Comparison of ENCODE assay signal across 8 cellular contexts in the genomic region with DNA sequence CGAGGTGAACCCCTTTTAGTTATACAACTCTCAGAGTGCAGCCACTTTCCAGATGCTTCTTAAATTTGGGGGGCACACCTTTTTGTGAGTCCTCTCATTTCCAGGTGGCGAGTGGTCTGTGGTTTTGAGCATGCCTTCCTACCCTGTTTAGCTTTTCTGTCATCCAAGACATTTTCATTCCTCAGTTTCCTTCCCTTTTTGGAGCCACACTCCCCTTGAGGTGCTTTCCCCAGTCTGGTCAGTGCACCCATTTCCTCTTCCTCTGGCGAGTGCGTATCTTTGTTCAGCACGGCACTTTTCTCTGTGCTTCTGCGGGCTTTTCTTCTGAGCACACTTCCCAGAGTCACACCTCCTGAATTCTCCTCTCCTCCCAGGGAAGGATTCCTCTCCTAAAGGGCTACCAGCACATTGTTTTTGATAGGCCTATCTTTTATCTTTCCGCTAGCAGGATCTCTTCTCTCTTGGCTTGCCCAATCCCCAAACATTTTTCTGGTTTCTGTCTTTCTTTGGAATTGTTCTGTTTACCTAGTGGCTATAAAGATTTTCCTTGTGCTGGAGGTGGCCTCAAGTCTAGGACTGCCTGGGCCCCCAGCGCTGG. TPM values are rescaled to one million over a fixed set of nuclear protein-coding genes. Genes with fewer than 3 reads are reported as not detected.
DNase-seq lines count a peak whose midpoint lies in the region; ATAC-seq, FAIRE-seq and TF ChIP-seq lines count a peak whose summit lies in the region.

No MANE protein-coding gene starts in this region.

- H3K4me1 ChIP-seq in liver (ENCODE audit: control insufficient read depth in 4 of 4, insufficient read depth in 4 of 4, low read length in 3 of 4) (peaks cover 0 to 25% (median 9%) of the 10 kb centered on the region in 4 donors), stomach smooth muscle (ENCODE audit: control insufficient read depth, insufficient read depth, low read length) (peaks cover 39% of the 10 kb centered on the region)

- WGBS in liver: 63% methylated on average over 8 of the region's 8 CpGs

- in situ Hi-C loops in brain microvascular endothelial cell (cut with HindIII; ENCODE audit: low pct_ligation_motif_present, low sequenced_read_pairs): no loop called here

- H3K36me3 ChIP-seq in brain microvascular endothelial cell (replicated peaks) (peaks cover 8% of the 10 kb centered on the region), liver (ENCODE audit: control insufficient read depth in 4 of 4, insufficient read depth in 3 of 4, low read depth in 1 of 4, low read length in 3 of 4) (peaks cover 0 to 4% (median 0%) of the 10 kb centered on the region in 4 donors), stomach smooth muscle (ENCODE audit: control insufficient read depth in 2 of 2, insufficient read depth in 2 of 2, low read length in 2 of 2) (peaks cover 0 to 8% of the 10 kb centered on the region in 2 donors)

- TF ChIP-seq CTCF in brain microvascular endothelial cell (IDR thresholded peaks at IDR 0.05; ENCODE audit: low read depth, low read length, missing control alignments) (no peak), liver (IDR thresholded peaks at IDR 0.05; ENCODE audit: low read depth, low read length, missing input control) (no peak)

- H3K27ac ChIP-seq in brain microvascular endothelial cell (peak overlapping the region; percentile 73), liver (ENCODE audit: low read depth in 1 of 2, low read length in 2 of 2) (peak overlapping the region; percentile 85 to 89), stomach smooth muscle (ENCODE audit: low read length) (peak overlapping the region; percentile 83)

- no peaks in the 10 kb centered on the region for H3K9me3 ChIP-seq in liver (ENCODE audit: control insufficient read depth in 4 of 4, low read length in 3 of 4)
- H3K9me3 ChIP-seq in stomach smooth muscle (ENCODE audit: control insufficient read depth in 2 of 2, low read length in 2 of 2): no peaks in the 10 kb centered on the region

- TF ChIP-seq RAD21 in liver (IDR thresholded peaks at IDR 0.05): peak in 1 of 2 donors; percentile 10

- H3K9ac ChIP-seq in liver (ENCODE audit: low read depth in 1 of 2, low read length in 2 of 2): peak overlapping the region; percentile 76 to 91
- H3K9ac ChIP-seq in stomach smooth muscle (ENCODE audit: low read length in 2 of 2): peak overlapping the region; percentile 13 to 89

- ATAC-seq in GM21360 (IDR thresholded peaks at IDR 0.05; ENCODE audit: unreplicated experiment) (no peak), HG03095 (IDR thresholded peaks at IDR 0.05; ENCODE audit: unreplicated experiment) (no peak)

- H3K27me3 ChIP-seq in brain microvascular endothelial cell (replicated peaks) (no peaks in the 10 kb centered on the region), liver (ENCODE audit: control insufficient read depth in 4 of 4, insufficient read depth in 4 of 4, low read length in 3 of 4) (no peaks in the 10 kb centered on the region), stomach smooth muscle (ENCODE audit: control insufficient read depth in 1 of 2, insufficient read depth in 2 of 2, low read length in 2 of 2) (no peaks in the 10 kb centered on the region)

- DNase-seq in GM19239 (ENCODE audit: insufficient read length, low spot score) (peak; percentile 33), RPMI8226 (peak; percentile 34), brain microvascular endothelial cell (peak; percentile 33), LoVo (ENCODE audit: low spot score) (no peak)

- peak; percentile 83 for FAIRE-seq in GM19239 (lab: Jason Lieb, UNC)

- H3K4me3 ChIP-seq in brain microvascular endothelial cell (ENCODE audit: low read depth, low read length) (peak overlapping the region; percentile 91), liver (ENCODE audit: low read depth in 1 of 3, low read length in 3 of 3) (peak overlapping the region in 1 of 3 donors; percentile 82), stomach smooth muscle (ENCODE audit: low read length in 2 of 2) (peak overlapping the region; percentile 87)

TF ChIP-seq in liver, 16 proteins besides CTCF, POLR2A, EP300 and RAD21:
- TF ChIP-seq, protein P1, sequence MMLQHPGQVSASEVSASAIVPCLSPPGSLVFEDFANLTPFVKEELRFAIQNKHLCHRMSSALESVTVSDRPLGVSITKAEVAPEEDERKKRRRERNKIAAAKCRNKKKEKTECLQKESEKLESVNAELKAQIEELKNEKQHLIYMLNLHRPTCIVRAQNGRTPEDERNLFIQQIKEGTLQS (IDR thresholded peaks at IDR 0.05): no peak
- TF ChIP-seq TAF1 (conservative IDR thresholded peaks at IDR 0.05): no peak
- no peak for TF ChIP-seq JUND (IDR thresholded peaks at IDR 0.05)
- TF ChIP-seq EGR1 (IDR thresholded peaks at IDR 0.05; ENCODE audit: low read depth in 2 of 2): no peak
- no peak for TF ChIP-seq NR2F2 (IDR thresholded peaks at IDR 0.05)
- TF ChIP-seq, protein P2, sequence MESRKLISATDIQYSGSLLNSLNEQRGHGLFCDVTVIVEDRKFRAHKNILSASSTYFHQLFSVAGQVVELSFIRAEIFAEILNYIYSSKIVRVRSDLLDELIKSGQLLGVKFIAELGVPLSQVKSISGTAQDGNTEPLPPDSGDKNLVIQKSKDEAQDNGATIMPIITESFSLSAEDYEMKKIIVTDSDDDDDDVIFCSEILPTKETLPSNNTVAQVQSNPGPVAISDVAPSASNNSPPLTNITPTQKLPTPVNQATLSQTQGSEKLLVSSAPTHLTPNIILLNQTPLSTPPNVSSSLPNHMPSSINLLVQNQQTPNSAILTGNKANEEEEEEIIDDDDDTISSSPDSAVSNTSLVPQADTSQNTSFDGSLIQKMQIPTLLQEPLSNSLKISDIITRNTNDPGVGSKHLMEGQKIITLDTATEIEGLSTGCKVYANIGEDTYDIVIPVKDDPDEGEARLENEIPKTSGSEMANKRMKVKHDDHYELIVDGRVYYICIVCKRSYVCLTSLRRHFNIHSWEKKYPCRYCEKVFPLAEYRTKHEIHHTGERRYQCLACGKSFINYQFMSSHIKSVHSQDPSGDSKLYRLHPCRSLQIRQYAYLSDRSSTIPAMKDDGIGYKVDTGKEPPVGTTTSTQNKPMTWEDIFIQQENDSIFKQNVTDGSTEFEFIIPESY (IDR thresholded peaks at IDR 0.05): no peak
- no peak for TF ChIP-seq HNF4G (IDR thresholded peaks at IDR 0.05)
- no peak for TF ChIP-seq FOXA2 (IDR thresholded peaks at IDR 0.05)
- no peak for TF ChIP-seq YY1 (IDR thresholded peaks at IDR 0.05)
- TF ChIP-seq GABPA (IDR thresholded peaks at IDR 0.05 in 1 of 2, conservative IDR thresholded peaks at IDR 0.05 in 1 of 2): no peak
- TF ChIP-seq RXRA (IDR thresholded peaks at IDR 0.05): no peak
- TF ChIP-seq HNF4A (conservative IDR thresholded peaks at IDR 0.05): no peak
- no peak for TF ChIP-seq FOXA1 (IDR thresholded peaks at IDR 0.05)
- no peak for TF ChIP-seq REST (IDR thresholded peaks at IDR 0.05)
- TF ChIP-seq SP1 (IDR thresholded peaks at IDR 0.05): no peak
- no peak for TF ChIP-seq MAX (IDR thresholded peaks at IDR 0.05)

RNA-seq across cellular contexts. Expression of gene PHF20, which starts 1.4 kb away (rescaled TPM):
- 10 to 100 TPM; 10.7 to 11.7 TPM for total RNA-seq in liver
- polyA plus RNA-seq in liver: 1 to 10 TPM; 5.1 to 9.9 TPM

RNA-seq across cellular contexts. Expression of gene RBM39, which starts 31.2 kb away (rescaled TPM):
- 100 to 1,000 TPM; 209 to 211 TPM for total RNA-seq in liver
- 100 to 1,000 TPM in 1 of 2 donors, 10 to 100 TPM in 1; 57.2 to 188 TPM for polyA plus RNA-seq in liver
